ENCODE assay signal across 26 cellular contexts in genomic region chr17:66401364-66401763, GRCh38.
DNase-seq lines count a peak whose midpoint lies in the region; ATAC-seq and TF ChIP-seq lines count a peak whose summit lies in the region.
"Had no signal": no experiment of that assay in that cellular context is flagged by ENCODE, and none has a peak within 500 bp of the region (broad histone marks: within the 10 kb centered on the region; RNA-seq: fewer than 3 reads in every experiment).

No MANE protein-coding gene starts in this region.

- H3K27ac ChIP-seq in MM.1S (ENCODE audit: low read length): peak overlapping the region; percentile 93; the same call in 1 of the 2 replicates
- H3K27ac ChIP-seq: BLaER1, body of pancreas, WERI-Rb-1 had no signal

- H3K4me3 ChIP-seq in MM.1S (ENCODE audit: low read length): no peak overlapping the region
- H3K4me3 ChIP-seq: BLaER1, body of pancreas, HAP-1 had no signal

- DNase-seq in activated naive CD4-positive, alpha-beta T cell (lab: John Stamatoyannopoulos, UW): no peak
- no peak for DNase-seq in MM.1S
- no peak for DNase-seq in nephron progenitor cell
- DNase-seq in NCI-H82 treated with DMSO at 0.1 percent for 48 hours (lab: John Stamatoyannopoulos, UW; ENCODE audit: unreplicated experiment): no peak
- DNase-seq in activated gamma-delta T cell (lab: John Stamatoyannopoulos, UW): no peak
- DNase-seq: body of pancreas; Calu3; cerebellar nuclear complex; hypothalamus; immature natural killer cell; left colon; mammary epithelial cell; NCI-H1417 treated with DMSO at 0.1 percent for 48 hours; NCI-H345; SK-N-SH; stimulated activated CD4-positive, alpha-beta T cell treated with anti-CD3 and anti-CD28 coated beads, Interleukin-12 subunit alpha, Interleukin-12 subunit beta, amount 100 ng/mL, for 4 hours; stimulated activated CD4-positive, alpha-beta T cell treated with anti-CD3 and anti-CD28 coated beads, Interleukin-4, amount 100 ng/mL, for 1 hour; T-helper 9 cell; WERI-Rb-1 had no signal

- peak overlapping the region; percentile 58 for H3K4me2 ChIP-seq in MM.1S (ENCODE audit: low read depth, low read length)
- H3K4me2 ChIP-seq: BLaER1, SK-N-SH had no signal

- H3K9me3 Mint-ChIP-seq in activated naive CD4-positive, alpha-beta T cell treated with anti-CD3 and anti-CD28 coated beads, Interleukin-2, amount 50 U/mL, for 24 hours: peaks cover 11% of the 10 kb centered on the region
- H3K9me3 Mint-ChIP-seq in activated T-helper 17 cell treated with anti-CD3 and anti-CD28 coated beads, Interleukin-2, amount 50 U/mL, for 72 hours: peaks cover 4% of the 10 kb centered on the region
- H3K9me3 Mint-ChIP-seq in nephron progenitor cell: peaks cover 11% of the 10 kb centered on the region
- H3K9me3 Mint-ChIP-seq: immature natural killer cell had no signal

- no peaks in the 10 kb centered on the region for H3K36me3 ChIP-seq in MM.1S (replicated peaks; ENCODE audit: insufficient read depth, low read length)
- H3K36me3 ChIP-seq: BLaER1, HAP-1, WERI-Rb-1 had no signal

- H2AFZ ChIP-seq in MM.1S (ENCODE audit: low read length): no peak overlapping the region

- H3K79me2 ChIP-seq in MM.1S (ENCODE audit: low read length): peaks cover 59% of the 10 kb centered on the region

- peaks cover 4% of the 10 kb centered on the region for H3K36me3 Mint-ChIP-seq in activated naive CD4-positive, alpha-beta T cell treated with anti-CD3 and anti-CD28 coated beads, Interleukin-2, amount 50 U/mL, for 24 hours
- H3K36me3 Mint-ChIP-seq in activated T-helper 17 cell treated with anti-CD3 and anti-CD28 coated beads, Interleukin-2, amount 50 U/mL, for 72 hours (ENCODE audit: low read depth): no peaks in the 10 kb centered on the region
- peaks cover 10% of the 10 kb centered on the region for H3K36me3 Mint-ChIP-seq in nephron progenitor cell (ENCODE audit: low read depth)
- H3K36me3 Mint-ChIP-seq: immature natural killer cell; stimulated activated memory B cell treated with anti-CD40 and anti-IgM and Interleukin-4, amounts not matched to agents 10 μg/mL and 1 μg/mL and 100 μg/mL, for 72 hours had no signal

- no peaks in the 10 kb centered on the region for H3K9me2 ChIP-seq in MM.1S (replicated peaks; ENCODE audit: insufficient read depth, low read length)
- H3K9me2 ChIP-seq: SK-N-SH had no signal

- H3K27me3 ChIP-seq in MM.1S (replicated peaks; ENCODE audit: insufficient read depth, low read length): no peaks in the 10 kb centered on the region
- H3K27me3 ChIP-seq: BLaER1, body of pancreas had no signal

- peak overlapping the region; percentile 20 for H3K4me3 Mint-ChIP-seq in activated naive CD4-positive, alpha-beta T cell treated with anti-CD3 and anti-CD28 coated beads, Interleukin-2, amount 50 U/mL, for 24 hours
- H3K4me3 Mint-ChIP-seq in activated T-helper 17 cell treated with anti-CD3 and anti-CD28 coated beads, Interleukin-2, amount 50 U/mL, for 72 hours: peak overlapping the region; percentile 55
- no peak overlapping the region for H3K4me3 Mint-ChIP-seq in nephron progenitor cell
- H3K4me3 Mint-ChIP-seq: immature natural killer cell; stimulated activated memory B cell treated with anti-CD40 and anti-IgM and Interleukin-4, amounts not matched to agents 10 μg/mL and 1 μg/mL and 100 μg/mL, for 72 hours had no signal

- H3K9me3 ChIP-seq in MM.1S (replicated peaks; ENCODE audit: insufficient read depth, low read length): no peaks in the 10 kb centered on the region
- H3K9me3 ChIP-seq: body of pancreas, HAP-1, SK-N-SH had no signal

- TF ChIP-seq CTCF in MM.1S (IDR thresholded peaks at IDR 0.05; ENCODE audit: low read length): no peak
- TF ChIP-seq CTCF in nephron progenitor cell (IDR thresholded peaks at IDR 0.05): no peak

- no peaks in the 10 kb centered on the region for H3K27me3 Mint-ChIP-seq in activated naive CD4-positive, alpha-beta T cell treated with anti-CD3 and anti-CD28 coated beads, Interleukin-2, amount 50 U/mL, for 24 hours
- no peaks in the 10 kb centered on the region for H3K27me3 Mint-ChIP-seq in activated T-helper 17 cell treated with anti-CD3 and anti-CD28 coated beads, Interleukin-2, amount 50 U/mL, for 72 hours
- no peaks in the 10 kb centered on the region for H3K27me3 Mint-ChIP-seq in nephron progenitor cell (ENCODE audit: low read depth, poor library complexity)

- peaks cover 93% of the 10 kb centered on the region for H3K4me1 Mint-ChIP-seq in activated naive CD4-positive, alpha-beta T cell treated with anti-CD3 and anti-CD28 coated beads, Interleukin-2, amount 50 U/mL, for 24 hours
- peaks cover 49% of the 10 kb centered on the region for H3K4me1 Mint-ChIP-seq in activated T-helper 17 cell treated with anti-CD3 and anti-CD28 coated beads, Interleukin-2, amount 50 U/mL, for 72 hours
- H3K4me1 Mint-ChIP-seq in nephron progenitor cell: peaks cover 8% of the 10 kb centered on the region
- H3K4me1 Mint-ChIP-seq: stimulated activated memory B cell treated with anti-CD40 and anti-IgM and Interleukin-4, amounts not matched to agents 10 μg/mL and 1 μg/mL and 100 μg/mL, for 72 hours had no signal

- H4K20me1 ChIP-seq in MM.1S (ENCODE audit: insufficient read depth, low read length): no peaks in the 10 kb centered on the region
- H4K20me1 ChIP-seq: BLaER1 had no signal

- peaks cover 23% of the 10 kb centered on the region for H3F3A ChIP-seq in MM.1S (ENCODE audit: insufficient read depth, low read length)

- H3K4me1 ChIP-seq in MM.1S (ENCODE audit: low read length): peaks cover 44% of the 10 kb centered on the region

- ATAC-seq in activated T-helper 17 cell treated with anti-CD3 and anti-CD28 coated beads, Interleukin-2, amount 50 U/mL, for 72 hours (replicated peaks): peak; percentile 42
- ATAC-seq in GM19452 (IDR thresholded peaks at IDR 0.05; ENCODE audit: unreplicated experiment): no peak
- ATAC-seq: body of pancreas; left colon; sciatic nerve; stimulated activated memory B cell treated with anti-CD40 and anti-IgM and Interleukin-4, amounts not matched to agents 10 μg/mL and 1 μg/mL and 100 μg/mL, for 72 hours had no signal

- peak overlapping the region; percentile 81 for H3K27ac Mint-ChIP-seq in activated naive CD4-positive, alpha-beta T cell treated with anti-CD3 and anti-CD28 coated beads, Interleukin-2, amount 50 U/mL, for 24 hours
- peak overlapping the region; percentile 39 for H3K27ac Mint-ChIP-seq in activated T-helper 17 cell treated with anti-CD3 and anti-CD28 coated beads, Interleukin-2, amount 50 U/mL, for 72 hours
- peak overlapping the region; percentile 2 for H3K27ac Mint-ChIP-seq in nephron progenitor cell
- H3K27ac Mint-ChIP-seq: stimulated activated memory B cell treated with anti-CD40 and anti-IgM and Interleukin-4, amounts not matched to agents 10 μg/mL and 1 μg/mL and 100 μg/mL, for 72 hours had no signal

- no peak overlapping the region for H3K9ac ChIP-seq in MM.1S (ENCODE audit: low read length)
- H3K9ac ChIP-seq: BLaER1, SK-N-SH had no signal

Comparison
In these comparisons a context has a peak if more than half of its experiments do, and no peak if none do; other contexts are left out.
1. H3K27ac Mint-ChIP-seq: peak in every context shown above with its lines; median percentile 81 in activated naive CD4-positive, alpha-beta T cell treated with anti-CD3 and anti-CD28 coated beads, Interleukin-2, amount 50 U/mL, for 24 hours; 39 in activated T-helper 17 cell treated with anti-CD3 and anti-CD28 coated beads, Interleukin-2, amount 50 U/mL, for 72 hours; 2 in nephron progenitor cell.